In genomic region chr6:79078057-79078969, GRCh38 we compare ENCODE assay signal across 8 cellular contexts. TPM values are rescaled to one million over a fixed set of nuclear protein-coding genes. Genes with fewer than 3 reads are reported as not detected.
A peak's percentile ranks its signal among the peaks of the same experiment; 100 is the strongest.
DNase-seq lines count a peak whose midpoint lies in the region; ATAC-seq lines count a peak whose summit lies in the region.

Gene PHIP, minus strand, starts transcription at chr6:79078254. Its CDS starts 186 bp downstream, at chr6:79078068.

- H3K36me3 Mint-ChIP-seq in activated CD8-positive, alpha-beta memory T cell treated with anti-CD3 and anti-CD28 coated beads, Interleukin-2, amount 10 ng/mL, durations not matched to agents 7 days and 5 days: peaks cover 19% of the 10 kb centered on the region

- peak within 1 kb of the TSS; percentile 96 for H3K27ac Mint-ChIP-seq in activated CD8-positive, alpha-beta memory T cell treated with anti-CD3 and anti-CD28 coated beads, Interleukin-2, amount 10 ng/mL, durations not matched to agents 7 days and 5 days

- peaks cover 17% of the 10 kb centered on the region for H3K27me3 Mint-ChIP-seq in activated CD8-positive, alpha-beta memory T cell treated with anti-CD3 and anti-CD28 coated beads, Interleukin-2, amount 10 ng/mL, durations not matched to agents 7 days and 5 days

- peaks cover 38% of the 10 kb centered on the region for H3K4me1 Mint-ChIP-seq in activated CD8-positive, alpha-beta memory T cell treated with anti-CD3 and anti-CD28 coated beads, Interleukin-2, amount 10 ng/mL, durations not matched to agents 7 days and 5 days

- H3K9me3 ChIP-seq in HUES48 (ENCODE audit: control insufficient read depth, insufficient read depth, low read length) (no peaks in the 10 kb centered on the region), NT2/D1 (ENCODE audit: insufficient read depth, low read length) (no peaks in the 10 kb centered on the region; the same call in 1 of the 2 replicates), endocrine pancreas (ENCODE audit: control insufficient read depth, low read length) (no peaks in the 10 kb centered on the region)

- peak; percentile 92 for DNase-seq in Caki2 (ENCODE audit: low read depth)
- peak; percentile 77 for DNase-seq in NT2/D1 (ENCODE audit: low read depth, low spot score)
- peak; percentile 94 for DNase-seq in activated CD8-positive, alpha-beta memory T cell treated with anti-CD3 and anti-CD28 coated beads, Interleukin-2, amount 10 ng/mL, durations not matched to agents 7 days and 5 days
- DNase-seq in mesenteric fat pad (ENCODE audit: low spot score): peak; percentile 97
- peak; percentile 75 for DNase-seq in stimulated activated CD8-positive, alpha-beta memory T cell treated with anti-CD3 and anti-CD28 coated beads, Interleukin-15, amount 100 ng/mL, for 1 hour (ENCODE audit: low read depth)

- H3K4me3 ChIP-seq in HUES48 (ENCODE audit: low read depth, low read length): peak within 1 kb of the TSS; percentile 89
- peak within 1 kb of the TSS; percentile 84 for H3K4me3 ChIP-seq in NT2/D1 (ENCODE audit: insufficient read length, low read depth)
- H3K4me3 ChIP-seq in endocrine pancreas (ENCODE audit: control insufficient read depth, insufficient read depth, low read length): peak within 1 kb of the TSS; percentile 96

- H3K4me1 ChIP-seq in HUES48 (ENCODE audit: control insufficient read depth, insufficient read depth, low read length) (peaks cover 42% of the 10 kb centered on the region), NT2/D1 (ENCODE audit: insufficient read depth, insufficient read length) (no peaks in the 10 kb centered on the region), endocrine pancreas (ENCODE audit: control insufficient read depth, insufficient read depth, low read length) (peaks cover 32% of the 10 kb centered on the region)

- 0 out of 2 replicates have a peak, but pooled peaks cover 3% of the 10 kb centered on the region for H3K36me3 ChIP-seq in HUES48 (ENCODE audit: control insufficient read depth, insufficient read depth, low read length)
- H3K36me3 ChIP-seq in NT2/D1 (ENCODE audit: insufficient read depth, insufficient read length, low read length): no peaks in the 10 kb centered on the region
- H3K36me3 ChIP-seq in endocrine pancreas (ENCODE audit: control insufficient read depth, insufficient read depth, low read length): no peaks in the 10 kb centered on the region

- CTCF ChIA-PET in activated CD8-positive, alpha-beta memory T cell treated with anti-CD3 and anti-CD28 coated beads, Interleukin-2, amount 10 ng/mL, durations not matched to agents 7 days and 5 days (lab: Charles Lee): interaction anchor here (0.7 kb wide), 1 partner anchor 21 kb away, joined by 3 read pairs; no protein-coding TSS in a partner anchor

- peak within 1 kb of the TSS; percentile 90 for H3K4me3 Mint-ChIP-seq in activated CD8-positive, alpha-beta memory T cell treated with anti-CD3 and anti-CD28 coated beads, Interleukin-2, amount 10 ng/mL, durations not matched to agents 7 days and 5 days

- H3K9ac ChIP-seq in HUES48 (ENCODE audit: low read depth, low read length): peak within 1 kb of the TSS; percentile 82
- H3K9ac ChIP-seq in NT2/D1 (ENCODE audit: insufficient read length, low read depth): peak within 1 kb of the TSS; percentile 80
- H3K9ac ChIP-seq in endocrine pancreas (ENCODE audit: control insufficient read depth, insufficient read depth, low read length): peak within 1 kb of the TSS; percentile 89

- no peaks in the 10 kb centered on the region for H3K9me3 Mint-ChIP-seq in activated CD8-positive, alpha-beta memory T cell treated with anti-CD3 and anti-CD28 coated beads, Interleukin-2, amount 10 ng/mL, durations not matched to agents 7 days and 5 days (ENCODE audit: low read depth)

- ATAC-seq in GM21423 (IDR thresholded peaks at IDR 0.05; ENCODE audit: unreplicated experiment): peak; percentile 62
- ATAC-seq in activated CD8-positive, alpha-beta memory T cell treated with anti-CD3 and anti-CD28 coated beads, Interleukin-2, amount 10 ng/mL, durations not matched to agents 7 days and 5 days: peak; percentile 88

- H3K27me3 ChIP-seq in HUES48 (ENCODE audit: control insufficient read depth, insufficient read depth, low read length): no peaks in the 10 kb centered on the region
- H3K27me3 ChIP-seq in NT2/D1 (ENCODE audit: insufficient read depth, insufficient read length): no peaks in the 10 kb centered on the region
- no peaks in the 10 kb centered on the region for H3K27me3 ChIP-seq in endocrine pancreas (ENCODE audit: control insufficient read depth, insufficient read depth, low read length)

- in situ Hi-C loops in Caki2 (cut with HindIII; ENCODE audit: low pct_unique_long_range_greater_than_20kb, low sequenced_read_pairs): no loop called here

- peak within 1 kb of the TSS; percentile 98 for H3K27ac ChIP-seq in HUES48 (ENCODE audit: low read depth, low read length)

RNA-seq across cellular contexts. Expression of gene PHIP, which starts in this region (rescaled TPM):
- total RNA-seq in Caki2 (2014; rRNA removed; shearing (Covaris generic); ENCODE audit: low replicate concordance): 6.2 and 6.5 TPM in 2 replicates
- total RNA-seq in activated CD8-positive, alpha-beta memory T cell treated with anti-CD3 and anti-CD28 coated beads, Interleukin-2, amount 10 ng/mL, durations not matched to agents 7 days and 5 days: 10 to 100 TPM; 36.0 to 36.8 TPM
- total RNA-seq in mesenteric fat pad: 21.8 TPM

Comparison
In these comparisons a context has a peak if more than half of its experiments do, and no peak if none do; other contexts are left out.
1. Peak in every context shown above with its lines: DNase-seq, ATAC-seq, H3K4me3 ChIP-seq and H3K27ac ChIP-seq.